ENCODE assay signal across 25 cellular contexts in genomic region chr2:1498176-1498575, GRCh38.
A peak's percentile ranks its signal among the peaks of the same experiment; 100 is the strongest.
DNase-seq lines count a peak whose midpoint lies in the region; ATAC-seq and TF ChIP-seq lines count a peak whose summit lies in the region.
"Had no signal": no experiment of that assay in that cellular context is flagged by ENCODE, and none has a peak within 500 bp of the region (broad histone marks: within the 10 kb centered on the region; RNA-seq: fewer than 3 reads in every experiment).

No MANE protein-coding gene starts in this region.

- no peak for TF ChIP-seq POLR2A in spleen (IDR thresholded peaks at IDR 0.05)

- no peaks in the 10 kb centered on the region for H3K9me3 ChIP-seq in BLaER1 treated with 17β-estradiol and CSF1 and Interleukin-3, amounts not matched to agents 10 nM and 100 nM (replicated peaks in 1 of 11)
- H3K9me3 ChIP-seq in KOPT-K1 (ENCODE audit: insufficient read depth, low read length, poor library complexity, severe bottlenecking) (no peaks in the 10 kb centered on the region), lower lobe of right lung (no peaks in the 10 kb centered on the region), spleen (no peaks in the 10 kb centered on the region)
- H3K9me3 ChIP-seq: MG63 had no signal

- no peak overlapping the region for H3K27ac ChIP-seq in BLaER1 treated with 17β-estradiol and CSF1 and Interleukin-3, amounts not matched to agents 10 nM and 100 nM
- peak overlapping the region; percentile 62 for H3K27ac ChIP-seq in KOPT-K1 (ENCODE audit: low read depth, low read length, poor library complexity, severe bottlenecking)
- H3K27ac ChIP-seq in lower lobe of right lung, result no peak overlapping the region
- no peak overlapping the region for H3K27ac ChIP-seq in spleen
- H3K27ac ChIP-seq: HL-60 had no signal

- intact Hi-C loops in lower lobe of right lung (cut with DNase I), result no loop called here
- intact Hi-C loops in spleen (cut with DNase I; ENCODE audit: low total_unique reads), result no loop called here

- H3K4me3 ChIP-seq in BLaER1 treated with 17β-estradiol and CSF1 and Interleukin-3, amounts not matched to agents 10 nM and 100 nM, result no peak overlapping the region
- H3K4me3 ChIP-seq in lower lobe of right lung (no peak overlapping the region), spleen (no peak overlapping the region)
- H3K4me3 ChIP-seq: MG63 had no signal

- H3K4me1 ChIP-seq in BLaER1 treated with 17β-estradiol and CSF1 and Interleukin-3, amounts not matched to agents 10 nM and 100 nM, result peaks cover 0 to 77% (median 57%) of the 10 kb centered on the region in 10 experiments; a peak in 16 of 20 replicates
- H3K4me1 ChIP-seq in lower lobe of right lung, result no peaks in the 10 kb centered on the region
- H3K4me1 ChIP-seq in spleen, result peaks cover 0 to 7% (median 2%) of the 10 kb centered on the region in 6 donors

- peak overlapping the region in 8 of 11 experiments; percentile 55 to 81 (median 74); a peak in 16 of 22 replicates for H3K4me2 ChIP-seq in BLaER1 treated with 17β-estradiol and CSF1 and Interleukin-3, amounts not matched to agents 10 nM and 100 nM

- DNase-seq in lower lobe of right lung (peak; percentile 14), spleen (peak; percentile 65), NCI-H187 (lab: John Stamatoyannopoulos, UW) (no peak), NCI-H748 treated with DMSO at 0.1 percent for 48 hours (lab: John Stamatoyannopoulos, UW) (no peak)
- DNase-seq: ACHN; CD4-positive, CD25-positive, alpha-beta regulatory T cell; COR-L47; DMS 273 treated with DMSO at 0.1 percent for 48 hours; DND-41; HCEC 1CT; IMR-90; Karpas-422; MG63; NCI-H1048; NCI-H1436 treated with DMSO at 0.1 percent for 48 hours; NCI-H2081; NCI-H2171 treated with DMSO at 0.1 percent for 48 hours; NCI-H446 treated with DMSO at 0.1 percent for 48 hours; NCI-H69; SIG-M5 had no signal

- no peaks in the 10 kb centered on the region; a peak in 1 of 22 replicates for H4K20me1 ChIP-seq in BLaER1 treated with 17β-estradiol and CSF1 and Interleukin-3, amounts not matched to agents 10 nM and 100 nM

- no peak overlapping the region for H3K9ac ChIP-seq in BLaER1 treated with 17β-estradiol and CSF1 and Interleukin-3, amounts not matched to agents 10 nM and 100 nM

- H3K27me3 ChIP-seq in BLaER1 treated with 17β-estradiol and CSF1 and Interleukin-3, amounts not matched to agents 10 nM and 100 nM, result peaks cover 0 to 32% (median 0%) of the 10 kb centered on the region in 11 experiments; a peak in 7 of 22 replicates
- H3K27me3 ChIP-seq in lower lobe of right lung (ENCODE audit: low read depth) (peaks cover 3% of the 10 kb centered on the region), spleen (replicated peaks in 1 of 7) (no peaks in the 10 kb centered on the region)
- H3K27me3 ChIP-seq: MG63 had no signal

- no peak for TF ChIP-seq CTCF in lower lobe of right lung (IDR thresholded peaks at IDR 0.05)
- TF ChIP-seq CTCF in spleen (IDR thresholded peaks at IDR 0.05 in 8 of 11, conservative IDR thresholded peaks at IDR 0.05 in 3 of 11), result no peak

- no peak for ATAC-seq in lower lobe of right lung
- ATAC-seq in HG02642 (IDR thresholded peaks at IDR 0.05; ENCODE audit: poor library complexity, unreplicated experiment), result no peak
- ATAC-seq: SK-N-SH treated with all-trans-retinoic acid at 6 μM for 48 hours had no signal

- 83 to 89% (median 84%) methylated on average over 7 of the region's 7 CpGs for WGBS in spleen, 5 donors

- no peaks in the 10 kb centered on the region for H3K36me3 ChIP-seq in BLaER1 treated with 17β-estradiol and CSF1 and Interleukin-3, amounts not matched to agents 10 nM and 100 nM
- no peaks in the 10 kb centered on the region for H3K36me3 ChIP-seq in KOPT-K1 (ENCODE audit: insufficient read depth, low read length)
- no peaks in the 10 kb centered on the region for H3K36me3 ChIP-seq in lower lobe of right lung
- peaks cover 0 to 33% (median 0%) of the 10 kb centered on the region in 6 donors for H3K36me3 ChIP-seq in spleen
- H3K36me3 ChIP-seq: MG63 had no signal

Comparison
In these comparisons a context has a peak if more than half of its experiments do, and no peak if none do; other contexts are left out.
1. DNase-seq: peak in lower lobe of right lung (single experiment) and spleen (single experiment); none in NCI-H187 (0 of 2) and NCI-H748 treated with DMSO at 0.1 percent for 48 hours (single experiment).